In genomic region chr16:68843482-68844210, GRCh38 we compare ENCODE assay signal across 8 cellular contexts. TPM values are rescaled to one million over a fixed set of nuclear protein-coding genes. Genes with fewer than 3 reads are reported as not detected.
DNase-seq lines count a peak whose midpoint lies in the region; ATAC-seq and TF ChIP-seq lines count a peak whose summit lies in the region.

TSS of gene TANGO6 (plus strand) at chr16:68843531. CDS start at chr16:68843618, 87 bp downstream.

- peak within 1 kb of the TSS; percentile 90 for H3K4me3 Mint-ChIP-seq in chondrocyte (ENCODE audit: unreplicated experiment)

- peak; percentile 72 for TF ChIP-seq CTCF in chondrocyte (IDR thresholded peaks at IDR 0.05)

- no peaks in the 10 kb centered on the region for H3K36me3 Mint-ChIP-seq in chondrocyte (ENCODE audit: low read depth)

- no peaks in the 10 kb centered on the region for H3K9me3 Mint-ChIP-seq in chondrocyte (ENCODE audit: low read depth)

- no peaks in the 10 kb centered on the region for H3K27me3 Mint-ChIP-seq in chondrocyte (ENCODE audit: low read depth)

- peaks cover 18% of the 10 kb centered on the region for H3K4me1 Mint-ChIP-seq in chondrocyte (ENCODE audit: low read depth)

- peak within 1 kb of the TSS; percentile 89 for H3K27ac Mint-ChIP-seq in chondrocyte (ENCODE audit: unreplicated experiment)

- peak; percentile 94 for DNase-seq in AG20443 (ENCODE audit: low spot score)
- DNase-seq in NCI-H510A (lab: John Stamatoyannopoulos, UW) = peak; percentile 34
- DNase-seq in activated CD4-positive, alpha-beta T cell treated with anti-CD3 and anti-CD28 coated beads for 1 hour = peak; percentile 86
- DNase-seq in chondrocyte (ENCODE audit: low spot score) = peak; percentile 94
- peak; percentile 72 for DNase-seq in kidney glomerular epithelial cell (lab: John Stamatoyannopoulos, UW)
- peak; percentile 77 to 92 (median 89) for DNase-seq in stimulated activated CD4-positive, alpha-beta T cell treated with anti-CD3 and anti-CD28 coated beads, Interleukin-1b, Interleukin-23, amount 100 ng/mL, for 24 hours (ENCODE audit: low read depth in 4 of 4, low spot score in 1 of 4)

- ATAC-seq in GM19035 (IDR thresholded peaks at IDR 0.05; ENCODE audit: unreplicated experiment) (peak; percentile 89), HG03354 (IDR thresholded peaks at IDR 0.05; ENCODE audit: poor library complexity, severe bottlenecking, unreplicated experiment) (peak; percentile 90)

RNA-seq across cellular contexts. Expression of gene TANGO6, which starts in this region (rescaled TPM):
- 11.1 to 17.4 TPM (median 13.1 TPM) in 3 replicates for total RNA-seq in chondrocyte

Comparison
In these comparisons a context has a peak if more than half of its experiments do, and no peak if none do; other contexts are left out.
1. Peak in every context shown above with its lines: DNase-seq and ATAC-seq.
2. DNase-seq: peak in every context shown above with its lines; median percentile 94 in AG20443; 94 in chondrocyte; 89 in stimulated activated CD4-positive, alpha-beta T cell treated with anti-CD3 and anti-CD28 coated beads, Interleukin-1b, Interleukin-23, amount 100 ng/mL, for 24 hours; 86 in activated CD4-positive, alpha-beta T cell treated with anti-CD3 and anti-CD28 coated beads for 1 hour; 72 in kidney glomerular epithelial cell; 34 in NCI-H510A.